2 cellular contexts compared by ENCODE assay signal in the genomic region with DNA sequence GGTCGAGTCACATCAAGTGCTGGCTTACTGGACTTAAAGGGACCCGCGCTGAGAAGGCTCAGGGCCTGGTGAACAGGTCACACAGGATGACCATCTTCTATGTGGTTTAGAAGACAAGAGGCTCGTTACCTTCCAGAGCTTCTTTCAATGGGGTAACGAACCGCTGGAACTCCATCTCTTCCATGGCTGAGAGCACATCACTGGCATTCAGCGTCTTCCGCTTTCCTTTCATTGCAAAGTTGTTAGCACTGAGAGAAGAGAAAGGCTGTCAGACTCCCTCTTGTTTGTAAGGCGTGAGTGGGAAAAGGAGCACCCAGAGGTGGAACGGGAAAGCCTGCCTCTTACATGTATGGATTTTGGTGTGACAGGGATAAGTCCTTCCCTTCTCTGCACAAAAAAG.
TF ChIP-seq lines count a peak whose summit lies in the region.

No MANE protein-coding gene starts in this region.

TF ChIP-seq in SK-N-SH, 30 proteins besides CTCF, POLR2A, EP300 and RAD21 (continued from another document):
- TF ChIP-seq, protein P1, sequence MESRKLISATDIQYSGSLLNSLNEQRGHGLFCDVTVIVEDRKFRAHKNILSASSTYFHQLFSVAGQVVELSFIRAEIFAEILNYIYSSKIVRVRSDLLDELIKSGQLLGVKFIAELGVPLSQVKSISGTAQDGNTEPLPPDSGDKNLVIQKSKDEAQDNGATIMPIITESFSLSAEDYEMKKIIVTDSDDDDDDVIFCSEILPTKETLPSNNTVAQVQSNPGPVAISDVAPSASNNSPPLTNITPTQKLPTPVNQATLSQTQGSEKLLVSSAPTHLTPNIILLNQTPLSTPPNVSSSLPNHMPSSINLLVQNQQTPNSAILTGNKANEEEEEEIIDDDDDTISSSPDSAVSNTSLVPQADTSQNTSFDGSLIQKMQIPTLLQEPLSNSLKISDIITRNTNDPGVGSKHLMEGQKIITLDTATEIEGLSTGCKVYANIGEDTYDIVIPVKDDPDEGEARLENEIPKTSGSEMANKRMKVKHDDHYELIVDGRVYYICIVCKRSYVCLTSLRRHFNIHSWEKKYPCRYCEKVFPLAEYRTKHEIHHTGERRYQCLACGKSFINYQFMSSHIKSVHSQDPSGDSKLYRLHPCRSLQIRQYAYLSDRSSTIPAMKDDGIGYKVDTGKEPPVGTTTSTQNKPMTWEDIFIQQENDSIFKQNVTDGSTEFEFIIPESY (IDR thresholded peaks at IDR 0.05; ENCODE audit: borderline replicate concordance, low read depth), result no peak
- TF ChIP-seq MXI1 (IDR thresholded peaks at IDR 0.05; ENCODE audit: low read depth, low read length) (no peak), NRF1 (IDR thresholded peaks at IDR 0.05; ENCODE audit: low read depth, low read length) (no peak), YY1 (IDR thresholded peaks at IDR 0.05; ENCODE audit: low read depth) (no peak), TCF12 (IDR thresholded peaks at IDR 0.05) (no peak)
- TF ChIP-seq, protein P2, sequence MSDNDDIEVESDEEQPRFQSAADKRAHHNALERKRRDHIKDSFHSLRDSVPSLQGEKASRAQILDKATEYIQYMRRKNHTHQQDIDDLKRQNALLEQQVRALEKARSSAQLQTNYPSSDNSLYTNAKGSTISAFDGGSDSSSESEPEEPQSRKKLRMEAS (IDR thresholded peaks at IDR 0.05; ENCODE audit: low read depth), result no peak

TF ChIP-seq in SK-N-SH treated with all-trans-retinoic acid at 6 μM for 48 hours, 23 proteins besides CTCF, POLR2A, EP300 and RAD21 (continued from another document):
- TF ChIP-seq, protein P3, sequence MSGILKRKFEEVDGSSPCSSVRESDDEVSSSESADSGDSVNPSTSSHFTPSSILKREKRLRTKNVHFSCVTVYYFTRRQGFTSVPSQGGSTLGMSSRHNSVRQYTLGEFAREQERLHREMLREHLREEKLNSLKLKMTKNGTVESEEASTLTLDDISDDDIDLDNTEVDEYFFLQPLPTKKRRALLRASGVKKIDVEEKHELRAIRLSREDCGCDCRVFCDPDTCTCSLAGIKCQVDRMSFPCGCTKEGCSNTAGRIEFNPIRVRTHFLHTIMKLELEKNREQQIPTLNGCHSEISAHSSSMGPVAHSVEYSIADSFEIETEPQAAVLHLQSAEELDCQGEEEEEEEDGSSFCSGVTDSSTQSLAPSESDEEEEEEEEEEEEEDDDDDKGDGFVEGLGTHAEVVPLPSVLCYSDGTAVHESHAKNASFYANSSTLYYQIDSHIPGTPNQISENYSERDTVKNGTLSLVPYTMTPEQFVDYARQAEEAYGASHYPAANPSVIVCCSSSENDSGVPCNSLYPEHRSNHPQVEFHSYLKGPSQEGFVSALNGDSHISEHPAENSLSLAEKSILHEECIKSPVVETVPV (CRISPR knock-in tag; IDR thresholded peaks at IDR 0.05), result no peak
- TF ChIP-seq, protein P4, sequence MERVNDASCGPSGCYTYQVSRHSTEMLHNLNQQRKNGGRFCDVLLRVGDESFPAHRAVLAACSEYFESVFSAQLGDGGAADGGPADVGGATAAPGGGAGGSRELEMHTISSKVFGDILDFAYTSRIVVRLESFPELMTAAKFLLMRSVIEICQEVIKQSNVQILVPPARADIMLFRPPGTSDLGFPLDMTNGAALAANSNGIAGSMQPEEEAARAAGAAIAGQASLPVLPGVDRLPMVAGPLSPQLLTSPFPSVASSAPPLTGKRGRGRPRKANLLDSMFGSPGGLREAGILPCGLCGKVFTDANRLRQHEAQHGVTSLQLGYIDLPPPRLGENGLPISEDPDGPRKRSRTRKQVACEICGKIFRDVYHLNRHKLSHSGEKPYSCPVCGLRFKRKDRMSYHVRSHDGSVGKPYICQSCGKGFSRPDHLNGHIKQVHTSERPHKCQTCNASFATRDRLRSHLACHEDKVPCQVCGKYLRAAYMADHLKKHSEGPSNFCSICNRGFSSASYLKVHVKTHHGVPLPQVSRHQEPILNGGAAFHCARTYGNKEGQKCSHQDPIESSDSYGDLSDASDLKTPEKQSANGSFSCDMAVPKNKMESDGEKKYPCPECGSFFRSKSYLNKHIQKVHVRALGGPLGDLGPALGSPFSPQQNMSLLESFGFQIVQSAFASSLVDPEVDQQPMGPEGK (CRISPR knock-in tag; IDR thresholded peaks at IDR 0.05; ENCODE audit: borderline replicate concordance), result no peak
- TF ChIP-seq ISL1 (CRISPR knock-in tag; IDR thresholded peaks at IDR 0.05) (no peak), RARB (CRISPR knock-in tag; IDR thresholded peaks at IDR 0.05) (no peak)
- TF ChIP-seq, protein P5, sequence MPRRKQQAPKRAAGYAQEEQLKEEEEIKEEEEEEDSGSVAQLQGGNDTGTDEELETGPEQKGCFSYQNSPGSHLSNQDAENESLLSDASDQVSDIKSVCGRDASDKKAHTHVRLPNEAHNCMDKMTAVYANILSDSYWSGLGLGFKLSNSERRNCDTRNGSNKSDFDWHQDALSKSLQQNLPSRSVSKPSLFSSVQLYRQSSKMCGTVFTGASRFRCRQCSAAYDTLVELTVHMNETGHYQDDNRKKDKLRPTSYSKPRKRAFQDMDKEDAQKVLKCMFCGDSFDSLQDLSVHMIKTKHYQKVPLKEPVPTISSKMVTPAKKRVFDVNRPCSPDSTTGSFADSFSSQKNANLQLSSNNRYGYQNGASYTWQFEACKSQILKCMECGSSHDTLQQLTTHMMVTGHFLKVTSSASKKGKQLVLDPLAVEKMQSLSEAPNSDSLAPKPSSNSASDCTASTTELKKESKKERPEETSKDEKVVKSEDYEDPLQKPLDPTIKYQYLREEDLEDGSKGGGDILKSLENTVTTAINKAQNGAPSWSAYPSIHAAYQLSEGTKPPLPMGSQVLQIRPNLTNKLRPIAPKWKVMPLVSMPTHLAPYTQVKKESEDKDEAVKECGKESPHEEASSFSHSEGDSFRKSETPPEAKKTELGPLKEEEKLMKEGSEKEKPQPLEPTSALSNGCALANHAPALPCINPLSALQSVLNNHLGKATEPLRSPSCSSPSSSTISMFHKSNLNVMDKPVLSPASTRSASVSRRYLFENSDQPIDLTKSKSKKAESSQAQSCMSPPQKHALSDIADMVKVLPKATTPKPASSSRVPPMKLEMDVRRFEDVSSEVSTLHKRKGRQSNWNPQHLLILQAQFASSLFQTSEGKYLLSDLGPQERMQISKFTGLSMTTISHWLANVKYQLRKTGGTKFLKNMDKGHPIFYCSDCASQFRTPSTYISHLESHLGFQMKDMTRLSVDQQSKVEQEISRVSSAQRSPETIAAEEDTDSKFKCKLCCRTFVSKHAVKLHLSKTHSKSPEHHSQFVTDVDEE (CRISPR knock-in tag; IDR thresholded peaks at IDR 0.05), result no peak
